Comparison of ENCODE assay signal across 10 cellular contexts in the genomic region with DNA sequence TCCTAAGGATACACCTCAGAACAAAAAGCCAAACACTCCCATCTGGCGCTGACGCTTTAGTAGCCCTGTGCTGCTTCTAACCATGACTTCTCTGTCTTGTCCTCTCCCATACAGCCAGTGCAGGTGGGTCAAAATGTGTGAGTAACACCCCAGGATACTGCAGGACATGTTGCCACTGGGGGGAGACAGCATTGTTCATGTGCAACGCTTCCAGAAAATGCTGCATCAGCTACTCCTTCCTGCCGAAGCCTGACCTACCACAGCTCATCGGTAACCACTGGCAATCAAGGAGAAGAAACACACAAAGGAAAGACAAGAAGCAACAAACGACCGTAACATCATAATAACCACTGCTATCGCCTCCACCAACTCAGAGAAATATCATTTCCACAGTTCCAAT. TPM values are rescaled to one million over a fixed set of nuclear protein-coding genes. Genes with fewer than 3 reads are reported as not detected.
DNase-seq lines count a peak whose midpoint lies in the region; ATAC-seq and TF ChIP-seq lines count a peak whose summit lies in the region.
"Had no signal": no experiment of that assay in that cellular context is flagged by ENCODE, and none has a peak within 500 bp of the region (broad histone marks: within the 10 kb centered on the region; RNA-seq: fewer than 3 reads in every experiment).

No MANE protein-coding gene starts in this region.

- H3K27ac Mint-ChIP-seq in CD4-positive, CD25-positive, alpha-beta regulatory T cell = peak overlapping the region in 2 of 3 donors; percentile 63 to 65

- DNase-seq in CD4-positive, CD25-positive, alpha-beta regulatory T cell = peak in 2 of 3 donors; percentile 9 to 42
- DNase-seq in GM20000 (ENCODE audit: low spot score) (no peak), RWPE2 (ENCODE audit: low spot score) (no peak), fibroblast of the aortic adventitia (ENCODE audit: low read depth) (peak; percentile 23), occipital lobe (lab: John Stamatoyannopoulos, UW) (no peak), NCI-H128 (lab: John Stamatoyannopoulos, UW; ENCODE audit: unreplicated experiment) (no peak), NK-92 (lab: John Stamatoyannopoulos, UW; ENCODE audit: unreplicated experiment) (no peak), NCI-H2196 treated with DMSO at 0.1 percent for 48 hours (lab: John Stamatoyannopoulos, UW; ENCODE audit: unreplicated experiment) (no peak)
- DNase-seq: activated CD8-positive, alpha-beta memory T cell treated with anti-CD3 and anti-CD28 coated beads, Interleukin-2, amount 50 U/mL, for 4 hours had no signal

- H3K4me3 Mint-ChIP-seq in CD4-positive, CD25-positive, alpha-beta regulatory T cell = no peak overlapping the region

- no peak for ATAC-seq in CD4-positive, CD25-positive, alpha-beta regulatory T cell (ENCODE audit: low read depth in 2 of 2)
- ATAC-seq in RWPE2 (ENCODE audit: low read depth) = peak; percentile 56; the same call in 2 of the 3 replicates

- H3K9me3 ChIP-seq in CD4-positive, CD25-positive, alpha-beta regulatory T cell (ENCODE audit: control insufficient read depth in 2 of 2, low read length in 2 of 2) = no peaks in the 10 kb centered on the region
- no peaks in the 10 kb centered on the region for H3K9me3 ChIP-seq in RWPE2 (ENCODE audit: severe bottlenecking)

- H3K4me1 Mint-ChIP-seq in CD4-positive, CD25-positive, alpha-beta regulatory T cell = peaks cover 5 to 21% (median 11%) of the 10 kb centered on the region in 4 donors

- H3K36me3 ChIP-seq in CD4-positive, CD25-positive, alpha-beta regulatory T cell (ENCODE audit: control insufficient read depth, insufficient read depth, low read length) = no peaks in the 10 kb centered on the region
- H3K36me3 ChIP-seq in RWPE2 (ENCODE audit: low read depth) = no peaks in the 10 kb centered on the region

- peaks cover 5% of the 10 kb centered on the region for H3K4me1 ChIP-seq in CD4-positive, CD25-positive, alpha-beta regulatory T cell (ENCODE audit: control insufficient read depth, insufficient read depth, low read length, poor library complexity, severe bottlenecking)
- H3K4me1 ChIP-seq in RWPE2 (ENCODE audit: insufficient read depth, poor library complexity, severe bottlenecking) = no peaks in the 10 kb centered on the region

- H3K27me3 Mint-ChIP-seq in CD4-positive, CD25-positive, alpha-beta regulatory T cell = no peaks in the 10 kb centered on the region

- no peak overlapping the region for H3K4me3 ChIP-seq in CD4-positive, CD25-positive, alpha-beta regulatory T cell (ENCODE audit: low read depth, low read length)
- no peak overlapping the region for H3K4me3 ChIP-seq in RWPE2 (ENCODE audit: severe bottlenecking)
- H3K4me3 ChIP-seq in fibroblast of the aortic adventitia (ENCODE audit: low read depth, low read length) = no peak overlapping the region

- H3K27ac ChIP-seq in CD4-positive, CD25-positive, alpha-beta regulatory T cell (ENCODE audit: insufficient read depth, low read length, poor library complexity, severe bottlenecking) = no peak overlapping the region
- H3K27ac ChIP-seq in RWPE2 (ENCODE audit: poor library complexity, severe bottlenecking) = no peak overlapping the region

- TF ChIP-seq CTCF in GM20000 (IDR thresholded peaks at IDR 0.05; ENCODE audit: extremely low read depth, missing control alignments) = peak; percentile 8
- TF ChIP-seq CTCF in RWPE2 (IDR thresholded peaks at IDR 0.05; ENCODE audit: poor library complexity, severe bottlenecking) = peak; percentile 33
- TF ChIP-seq CTCF in fibroblast of the aortic adventitia (IDR thresholded peaks at IDR 0.05; ENCODE audit: insufficient read depth, low read length) = peak; percentile 34

- H3K27me3 ChIP-seq in CD4-positive, CD25-positive, alpha-beta regulatory T cell (ENCODE audit: control insufficient read depth, insufficient read depth, low read length) = no peaks in the 10 kb centered on the region
- peaks cover 5% of the 10 kb centered on the region for H3K27me3 ChIP-seq in RWPE2 (ENCODE audit: insufficient read depth, poor library complexity, severe bottlenecking)

- H3K36me3 Mint-ChIP-seq in CD4-positive, CD25-positive, alpha-beta regulatory T cell = no peaks in the 10 kb centered on the region

- no peaks in the 10 kb centered on the region for H3K9me3 Mint-ChIP-seq in CD4-positive, CD25-positive, alpha-beta regulatory T cell

RNA-seq across cellular contexts. Expression of a gene that starts 1.4 kb away (rescaled TPM):
- not detected for total RNA-seq in CD4-positive, CD25-positive, alpha-beta regulatory T cell
- polyA plus RNA-seq in CD4-positive, CD25-positive, alpha-beta regulatory T cell = not detected
- total RNA-seq in fibroblast of the aortic adventitia (ENCODE audit: low replicate concordance) = not detected in 2 replicates
- total RNA-seq in occipital lobe = not detected
- polyA plus RNA-seq: esophagus had no signal

RNA-seq across cellular contexts. Expression of a gene that starts 31.6 kb away (rescaled TPM):
- 1.1 TPM for total RNA-seq in CD4-positive, CD25-positive, alpha-beta regulatory T cell
- polyA plus RNA-seq in CD4-positive, CD25-positive, alpha-beta regulatory T cell = under 1 TPM; 0.10 to 0.52 (median 0.31) TPM
- 0.98 and 2.4 TPM in 2 replicates for total RNA-seq in fibroblast of the aortic adventitia (ENCODE audit: low replicate concordance)
- 3.3 TPM for total RNA-seq in occipital lobe

RNA-seq across cellular contexts. Expression of a gene that starts 31.9 kb away (rescaled TPM):
- total RNA-seq in CD4-positive, CD25-positive, alpha-beta regulatory T cell = not detected
- not detected for polyA plus RNA-seq in CD4-positive, CD25-positive, alpha-beta regulatory T cell
- total RNA-seq in fibroblast of the aortic adventitia (ENCODE audit: low replicate concordance) (not detected in 2 replicates), occipital lobe (not detected)
- polyA plus RNA-seq: esophagus had no signal

RNA-seq across cellular contexts. Expression of a gene that starts 38.4 kb away (rescaled TPM):
- total RNA-seq in CD4-positive, CD25-positive, alpha-beta regulatory T cell = 19.7 TPM
- polyA plus RNA-seq in CD4-positive, CD25-positive, alpha-beta regulatory T cell = 10 to 100 TPM in 1 of 4 donors, 1 to 10 TPM in 3; 5.9 to 12.7 (median 7.9) TPM
- 11.6 and 16.2 TPM in 2 replicates for total RNA-seq in fibroblast of the aortic adventitia (ENCODE audit: low replicate concordance)
- 27.0 TPM for total RNA-seq in occipital lobe

Comparison
In these comparisons a context has a peak if more than half of its experiments do, and no peak if none do; other contexts are left out.
1. DNase-seq: peak in CD4-positive, CD25-positive, alpha-beta regulatory T cell (2 of 3) and fibroblast of the aortic adventitia (single experiment); none in GM20000 (single experiment), RWPE2 (single experiment), occipital lobe (single experiment), NCI-H128 (single experiment), NK-92 (single experiment) and NCI-H2196 treated with DMSO at 0.1 percent for 48 hours (single experiment).
2. Peak in every context shown above with its lines, with median percentiles within 50 percentile points of each other: CTCF ChIP-seq.